In genomic region chr16:84816023-84816422, GRCh38 we compare ENCODE assay signal across 23 cellular contexts.
"Had no signal": no experiment of that assay in that cellular context is flagged by ENCODE, and none has a peak within 500 bp of the region (broad histone marks: within the 10 kb centered on the region; RNA-seq: fewer than 3 reads in every experiment).

No MANE protein-coding gene starts in this region.

- H3K27ac ChIP-seq: SJSA1, SK-N-MC had no signal

- DNase-seq: IMR-90, Karpas-422, KG1, MG63, NCI-H1092, NCI-H1105 treated with DMSO at 0.1 percent for 48 hours, NCI-H1417 treated with DMSO at 0.1 percent for 48 hours, NCI-H146, NCI-H1694 treated with DMSO at 0.1 percent for 48 hours, NCI-H2029, NCI-H2081 treated with DMSO at 0.1 percent for 48 hours, NCI-H2171, NCI-H226, NCI-H446, NCI-H510A, NCI-H524 treated with DMSO at 0.1 percent for 48 hours, NCI-H69, NCI-H774, RPMI8226, SIG-M5 had no signal

- H3K36me3 ChIP-seq: MG63, SJSA1 had no signal

- H3K27me3 ChIP-seq: MG63 had no signal

- FAIRE-seq: RCC 7860 had no signal

- H3K9me3 ChIP-seq: MG63, SJSA1 had no signal

- H3K4me3 ChIP-seq: MG63, SJSA1, SK-N-MC had no signal
